Comparison of ENCODE assay signal across 8 cellular contexts in genomic region chrX:132488092-132488749, GRCh38. TPM values are rescaled to one million over a fixed set of nuclear protein-coding genes. Genes with fewer than 3 reads are reported as not detected.
DNase-seq lines count a peak whose midpoint lies in the region; FAIRE-seq and TF ChIP-seq lines count a peak whose summit lies in the region.

No MANE protein-coding gene starts in this region.

- H3K79me2 ChIP-seq in OCI-LY7 (ENCODE audit: insufficient read depth, low read depth, low read length) = peaks cover 54% of the 10 kb centered on the region

- CTCF ChIA-PET in OCI-LY7 (lab: Charles Lee; ENCODE audit: unreplicated experiment) = no interaction called here

- TF ChIP-seq CTCF in OCI-LY7 (conservative IDR thresholded peaks at IDR 0.05; ENCODE audit: low read length) (no peak), adrenal gland (IDR thresholded peaks at IDR 0.05) (no peak)

- no peaks in the 10 kb centered on the region for H3K27me3 ChIP-seq in adrenal gland
- peaks cover 34% of the 10 kb centered on the region for H3K27me3 ChIP-seq in iPS-20b (ENCODE audit: insufficient read depth, low read length)

- H3K9ac ChIP-seq in iPS-20b (ENCODE audit: low read depth, low read length) = peak overlapping the region; percentile 83; the same call in 1 of the 2 replicates

- H3K4me3 ChIP-seq in OCI-LY7 (ENCODE audit: low read depth, low read length, poor library complexity, severe bottlenecking) (peak overlapping the region; percentile 78), adrenal gland (peak overlapping the region in 3 of 4 donors; percentile 9 to 71 (median 39)), iPS-20b (ENCODE audit: low read length) (peak overlapping the region; percentile 78)

- H3K36me3 ChIP-seq in OCI-LY7 (ENCODE audit: insufficient read depth, low read length) (peaks cover 7% of the 10 kb centered on the region; the same call in 1 of the 2 replicates), adrenal gland (replicated peaks in 1 of 2) (no peaks in the 10 kb centered on the region), iPS-20b (ENCODE audit: insufficient read depth, low read depth, low read length) (no peaks in the 10 kb centered on the region)

- TSS peak; percentile 64 for BruUV-seq in OCI-LY7 (replicated peaks; lab: Mats Ljungman, UMichigan)

- H3K4me1 ChIP-seq in OCI-LY7 (ENCODE audit: insufficient read depth, low read length, poor library complexity, severe bottlenecking) = peaks cover 43% of the 10 kb centered on the region
- H3K4me1 ChIP-seq in adrenal gland (replicated peaks in 1 of 2) = peaks cover 0 to 30% of the 10 kb centered on the region in 2 donors
- peaks cover 9% of the 10 kb centered on the region; the same call in 1 of the 2 replicates for H3K4me1 ChIP-seq in iPS-20b (ENCODE audit: insufficient read depth, low read length)

- H3K4me2 ChIP-seq in OCI-LY7 (ENCODE audit: low read length) = peak overlapping the region; percentile 97

- peak; percentile 42 for DNase-seq in stimulated activated CD4-positive, alpha-beta T cell treated with anti-CD3 and anti-CD28 coated beads, Interleukin-1b, Interleukin-23, amount 100 ng/mL, for 48 hours
- DNase-seq in stimulated activated CD4-positive, alpha-beta T cell treated with anti-CD3 and anti-CD28 coated beads, Interleukin-2, amount 100 ng/mL, for 48 hours = no peak
- DNase-seq in OCI-LY7 (ENCODE audit: low spot score) (peak; percentile 70), adrenal gland (peak in 5 of 7 donors; percentile 31 to 46 (median 35)), middle frontal gyrus (ENCODE audit: extremely low spot score, low spot score) (no peak), frontal cortex (ENCODE audit: low spot score in 2 of 2) (no peak)
- peak; percentile 4 for DNase-seq in stimulated activated CD4-positive, alpha-beta T cell treated with anti-CD3 and anti-CD28 coated beads, Interleukin-2, amount 100 ng/mL, for 4 hours (ENCODE audit: low read depth)

- POLR2A ChIA-PET in OCI-LY7 (lab: Charles Lee) = interaction anchor here (0.8 to 1.2 kb wide), 3 partner anchors 7 to 61 kb away, joined by 3 to 6 read pairs (median 5); no protein-coding TSS in a partner anchor

- 2 to 32% (median 13%) methylated on average over 10 of the region's 10 CpGs for WGBS in adrenal gland, 4 donors

- peak overlapping the region; percentile 100 for H3K27ac ChIP-seq in OCI-LY7 (ENCODE audit: low read depth, low read length, poor library complexity, severe bottlenecking)
- peak overlapping the region in 4 of 5 donors; percentile 79 to 89 (median 85) for H3K27ac ChIP-seq in adrenal gland
- H3K27ac ChIP-seq in iPS-20b (ENCODE audit: low read length) = no peak overlapping the region

- intact Hi-C loops in OCI-LY7 (cut with micrococcal nuclease; ENCODE audit: unreplicated experiment) (loop anchor here (1.0 to 10.0 kb wide), 4 partner anchors 8 to 463 kb away; partner anchors contain the start of gene RAP2C), adrenal gland (cut with DNase I) (loop anchor here in 1 of 2 donors (10.0 kb wide), 1 partner anchor 107 kb away; no protein-coding TSS in a partner anchor)

- H4K20me1 ChIP-seq in OCI-LY7 (ENCODE audit: insufficient read depth, low read length) = peaks cover 5% of the 10 kb centered on the region; the same call in 1 of the 2 replicates

- H3K9me3 ChIP-seq in OCI-LY7 (ENCODE audit: low read length) (no peaks in the 10 kb centered on the region), adrenal gland (replicated peaks in 1 of 3) (no peaks in the 10 kb centered on the region), iPS-20b (ENCODE audit: insufficient read depth, low read depth, low read length) (no peaks in the 10 kb centered on the region)

- no peak for FAIRE-seq in frontal cortex (lab: Jason Lieb, UNC)

- H3K9me2 ChIP-seq in OCI-LY7 (ENCODE audit: insufficient read depth, low read length) = no peaks in the 10 kb centered on the region

- H2AFZ ChIP-seq in OCI-LY7 (ENCODE audit: low read length) = peak overlapping the region; percentile 33; the same call in 1 of the 2 replicates

- TF ChIP-seq POLR2A in adrenal gland (IDR thresholded peaks at IDR 0.05) = peak in 1 of 2 donors; percentile 4

RNA-seq across cellular contexts. Expression of gene MBNL3, which starts 0.6 kb away (rescaled TPM):
- total RNA-seq in OCI-LY7 (2014; rRNA removed; shearing (Covaris generic)) = 31.4 and 39.4 TPM in 2 replicates
- total RNA-seq in OCI-LY7 (2022) = 73.9 and 86.6 TPM in 2 replicates
- total RNA-seq in adrenal gland = 100 to 1,000 TPM in 1 of 8 donors, 10 to 100 TPM in 7; 39.0 to 166 (median 64.3) TPM
- 10 to 100 TPM in 1 of 3 donors, 1 to 10 TPM in 2; 2.4 to 18.0 (median 5.7) TPM for polyA plus RNA-seq in adrenal gland
- 2.0 TPM for total RNA-seq in frontal cortex

Comparison
In these comparisons a context has a peak if more than half of its experiments do, and no peak if none do; other contexts are left out.
1. DNase-seq: peak in stimulated activated CD4-positive, alpha-beta T cell treated with anti-CD3 and anti-CD28 coated beads, Interleukin-1b, Interleukin-23, amount 100 ng/mL, for 48 hours (single experiment), OCI-LY7 (single experiment), adrenal gland (5 of 7) and stimulated activated CD4-positive, alpha-beta T cell treated with anti-CD3 and anti-CD28 coated beads, Interleukin-2, amount 100 ng/mL, for 4 hours (single experiment); none in stimulated activated CD4-positive, alpha-beta T cell treated with anti-CD3 and anti-CD28 coated beads, Interleukin-2, amount 100 ng/mL, for 48 hours (0 of 2), middle frontal gyrus (single experiment) and frontal cortex (0 of 2).
2. RNA of gene MBNL3, which starts 0.6 kb away (total RNA-seq): 31.4 to 86.6 TPM in OCI-LY7 and 39.0 to 166 TPM in adrenal gland; 2.0 TPM in frontal cortex (single experiment); every median in the first group is over 10 times any median in the second.
3. Peak in every context shown above with its lines, with median percentiles within 50 percentile points of each other: H3K4me3 ChIP-seq.